9 cellular contexts compared by ENCODE assay signal in the genomic region with DNA sequence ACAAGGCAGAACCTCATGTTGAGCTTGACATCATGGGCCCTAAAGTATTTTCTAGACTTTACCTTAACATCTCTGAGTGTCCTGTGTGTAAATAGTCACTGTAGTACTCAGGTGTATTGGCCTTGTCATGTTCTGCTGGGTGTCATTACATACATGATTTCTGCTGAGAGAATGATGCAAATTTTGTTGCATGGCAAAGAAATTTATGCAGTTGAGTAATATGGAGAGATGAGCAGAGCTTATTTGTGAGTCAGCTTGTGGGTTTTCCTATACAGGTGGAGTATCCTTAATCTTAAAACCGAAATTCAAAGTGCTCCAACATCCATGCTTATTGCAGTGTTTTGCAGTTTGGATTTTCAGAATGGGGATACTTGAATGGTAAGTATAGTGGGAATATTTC. TPM values are rescaled to one million over a fixed set of nuclear protein-coding genes. Genes with fewer than 3 reads are reported as not detected.
DNase-seq lines count a peak whose midpoint lies in the region; ATAC-seq and TF ChIP-seq lines count a peak whose summit lies in the region.
"Had no signal": no experiment of that assay in that cellular context is flagged by ENCODE, and none has a peak within 500 bp of the region (broad histone marks: within the 10 kb centered on the region; RNA-seq: fewer than 3 reads in every experiment).

No MANE protein-coding gene starts in this region.

- peak overlapping the region; percentile 89 for H3K27ac Mint-ChIP-seq in T-helper 1 cell treated with Interleukin-12 subunit alpha and Interleukin-12 subunit beta and Interleukin-4 antibody, amounts not matched to agents 30 μg/mL and 1 μg/mL, for 36 hours
- peak overlapping the region; percentile 94 for H3K27ac Mint-ChIP-seq in osteocyte (ENCODE audit: unreplicated experiment)

- peak overlapping the region; percentile 29 for H3K4me3 Mint-ChIP-seq in T-helper 1 cell treated with Interleukin-12 subunit alpha and Interleukin-12 subunit beta and Interleukin-4 antibody, amounts not matched to agents 30 μg/mL and 1 μg/mL, for 36 hours
- peak overlapping the region; percentile 66 for H3K4me3 Mint-ChIP-seq in osteocyte (ENCODE audit: unreplicated experiment)

- DNase-seq in activated CD4-positive, CD25-positive, alpha-beta regulatory T cell treated with anti-CD3 and anti-CD28 coated beads, Interleukin-2, amount 50 U/mL, for 72 hours, result no peak
- no peak for DNase-seq in osteocyte (ENCODE audit: extremely low spot score, unreplicated experiment)
- DNase-seq in left lobe of liver (ENCODE audit: low spot score), result no peak
- no peak for DNase-seq in NCI-H2081 treated with DMSO at 0.1 percent for 48 hours (lab: John Stamatoyannopoulos, UW)
- DNase-seq in NCI-H146 (lab: John Stamatoyannopoulos, UW), result no peak
- DNase-seq: ACHN had no signal

- no peaks in the 10 kb centered on the region for H3K27me3 Mint-ChIP-seq in T-helper 1 cell treated with Interleukin-12 subunit alpha and Interleukin-12 subunit beta and Interleukin-4 antibody, amounts not matched to agents 30 μg/mL and 1 μg/mL, for 36 hours (ENCODE audit: low read depth)
- no peaks in the 10 kb centered on the region for H3K27me3 Mint-ChIP-seq in osteocyte (ENCODE audit: unreplicated experiment)

- no peak for TF ChIP-seq CTCF in osteocyte (IDR thresholded peaks at IDR 0.05)

- H3K9me3 Mint-ChIP-seq in T-helper 1 cell treated with Interleukin-12 subunit alpha and Interleukin-12 subunit beta and Interleukin-4 antibody, amounts not matched to agents 30 μg/mL and 1 μg/mL, for 36 hours, result no peaks in the 10 kb centered on the region
- H3K9me3 Mint-ChIP-seq in osteocyte (ENCODE audit: unreplicated experiment), result no peaks in the 10 kb centered on the region

- peaks cover 7% of the 10 kb centered on the region for H3K36me3 Mint-ChIP-seq in T-helper 1 cell treated with Interleukin-12 subunit alpha and Interleukin-12 subunit beta and Interleukin-4 antibody, amounts not matched to agents 30 μg/mL and 1 μg/mL, for 36 hours (ENCODE audit: low read depth)
- peaks cover 20% of the 10 kb centered on the region for H3K36me3 Mint-ChIP-seq in osteocyte (ENCODE audit: unreplicated experiment)

- peaks cover 29% of the 10 kb centered on the region for H3K4me1 Mint-ChIP-seq in T-helper 1 cell treated with Interleukin-12 subunit alpha and Interleukin-12 subunit beta and Interleukin-4 antibody, amounts not matched to agents 30 μg/mL and 1 μg/mL, for 36 hours (ENCODE audit: low read depth)
- peaks cover 83% of the 10 kb centered on the region for H3K4me1 Mint-ChIP-seq in osteocyte (ENCODE audit: unreplicated experiment)

- ATAC-seq in activated CD4-positive, CD25-positive, alpha-beta regulatory T cell treated with anti-CD3 and anti-CD28 coated beads, Interleukin-2, amount 50 U/mL, for 24 hours, result peak; percentile 36 to 70
- ATAC-seq in HG02588 (IDR thresholded peaks at IDR 0.05; ENCODE audit: unreplicated experiment), result peak; percentile 45
- ATAC-seq in left lobe of liver, result no peak

RNA-seq across cellular contexts. Expression of gene RGL1, which starts 36.6 kb away (rescaled TPM):
- 68.1 and 69.4 TPM in 2 replicates for total RNA-seq in osteocyte
- total RNA-seq in left lobe of liver, result 5.9 TPM
